Comparison of ENCODE assay signal across 1 cellular context in the genomic region with DNA sequence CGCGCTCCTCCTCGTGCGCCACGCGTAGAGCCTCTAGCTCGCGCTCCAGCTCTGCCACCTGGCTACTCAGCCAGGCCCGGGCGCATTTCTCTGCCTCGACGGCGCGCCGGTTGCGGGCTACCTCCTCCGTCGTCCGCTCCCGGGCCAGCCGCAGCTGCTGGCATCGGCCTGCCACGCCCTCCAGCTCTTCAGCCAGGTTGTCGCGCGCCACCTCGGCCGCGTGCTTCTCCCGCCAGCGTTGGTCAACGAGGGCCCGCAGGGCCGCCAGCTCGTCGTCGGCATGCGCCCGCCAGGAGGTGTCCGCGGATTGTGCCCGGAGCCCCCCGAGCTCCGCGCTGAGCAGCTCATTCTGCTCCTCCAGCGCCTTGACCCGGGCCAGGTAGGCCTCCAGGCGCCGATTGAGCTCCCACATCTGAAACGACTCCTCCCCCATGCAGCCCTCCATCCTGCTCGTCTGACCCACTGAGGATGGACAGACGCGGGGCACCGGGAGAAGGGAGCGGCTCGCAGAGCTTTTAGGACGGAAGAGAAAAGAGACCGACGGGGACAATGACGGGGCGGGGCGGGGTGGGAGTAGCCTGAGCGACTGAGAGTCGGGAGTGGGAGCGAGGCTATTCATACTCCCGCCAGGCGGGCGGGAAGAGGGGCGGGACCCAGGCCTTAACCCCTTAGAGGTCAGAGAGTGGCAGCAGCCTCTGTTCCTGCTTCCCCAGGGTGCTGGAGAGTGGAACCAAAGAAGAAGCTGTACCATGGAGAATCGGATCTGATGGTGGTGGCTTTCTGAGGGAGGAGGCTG.
A peak's percentile ranks its signal among the peaks of the same experiment; 100 is the strongest.
TF ChIP-seq lines count a peak whose summit lies in the region.

A gene with protein sequence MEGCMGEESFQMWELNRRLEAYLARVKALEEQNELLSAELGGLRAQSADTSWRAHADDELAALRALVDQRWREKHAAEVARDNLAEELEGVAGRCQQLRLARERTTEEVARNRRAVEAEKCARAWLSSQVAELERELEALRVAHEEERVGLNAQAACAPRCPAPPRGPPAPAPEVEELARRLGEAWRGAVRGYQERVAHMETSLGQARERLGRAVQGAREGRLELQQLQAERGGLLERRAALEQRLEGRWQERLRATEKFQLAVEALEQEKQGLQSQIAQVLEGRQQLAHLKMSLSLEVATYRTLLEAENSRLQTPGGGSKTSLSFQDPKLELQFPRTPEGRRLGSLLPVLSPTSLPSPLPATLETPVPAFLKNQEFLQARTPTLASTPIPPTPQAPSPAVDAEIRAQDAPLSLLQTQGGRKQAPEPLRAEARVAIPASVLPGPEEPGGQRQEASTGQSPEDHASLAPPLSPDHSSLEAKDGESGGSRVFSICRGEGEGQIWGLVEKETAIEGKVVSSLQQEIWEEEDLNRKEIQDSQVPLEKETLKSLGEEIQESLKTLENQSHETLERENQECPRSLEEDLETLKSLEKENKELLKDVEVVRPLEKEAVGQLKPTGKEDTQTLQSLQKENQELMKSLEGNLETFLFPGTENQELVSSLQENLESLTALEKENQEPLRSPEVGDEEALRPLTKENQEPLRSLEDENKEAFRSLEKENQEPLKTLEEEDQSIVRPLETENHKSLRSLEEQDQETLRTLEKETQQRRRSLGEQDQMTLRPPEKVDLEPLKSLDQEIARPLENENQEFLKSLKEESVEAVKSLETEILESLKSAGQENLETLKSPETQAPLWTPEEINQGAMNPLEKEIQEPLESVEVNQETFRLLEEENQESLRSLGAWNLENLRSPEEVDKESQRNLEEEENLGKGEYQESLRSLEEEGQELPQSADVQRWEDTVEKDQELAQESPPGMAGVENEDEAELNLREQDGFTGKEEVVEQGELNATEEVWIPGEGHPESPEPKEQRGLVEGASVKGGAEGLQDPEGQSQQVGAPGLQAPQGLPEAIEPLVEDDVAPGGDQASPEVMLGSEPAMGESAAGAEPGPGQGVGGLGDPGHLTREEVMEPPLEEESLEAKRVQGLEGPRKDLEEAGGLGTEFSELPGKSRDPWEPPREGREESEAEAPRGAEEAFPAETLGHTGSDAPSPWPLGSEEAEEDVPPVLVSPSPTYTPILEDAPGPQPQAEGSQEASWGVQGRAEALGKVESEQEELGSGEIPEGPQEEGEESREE (N-terminal part only) (minus strand): TSS at position 588 of the 796 bp plus-strand sequence. CDS start 143 bp downstream, at position 445.

TF ChIP-seq in K562, 482 proteins besides CTCF, POLR2A, EP300 and RAD21 (continued from another document):
- TF ChIP-seq, protein P1, sequence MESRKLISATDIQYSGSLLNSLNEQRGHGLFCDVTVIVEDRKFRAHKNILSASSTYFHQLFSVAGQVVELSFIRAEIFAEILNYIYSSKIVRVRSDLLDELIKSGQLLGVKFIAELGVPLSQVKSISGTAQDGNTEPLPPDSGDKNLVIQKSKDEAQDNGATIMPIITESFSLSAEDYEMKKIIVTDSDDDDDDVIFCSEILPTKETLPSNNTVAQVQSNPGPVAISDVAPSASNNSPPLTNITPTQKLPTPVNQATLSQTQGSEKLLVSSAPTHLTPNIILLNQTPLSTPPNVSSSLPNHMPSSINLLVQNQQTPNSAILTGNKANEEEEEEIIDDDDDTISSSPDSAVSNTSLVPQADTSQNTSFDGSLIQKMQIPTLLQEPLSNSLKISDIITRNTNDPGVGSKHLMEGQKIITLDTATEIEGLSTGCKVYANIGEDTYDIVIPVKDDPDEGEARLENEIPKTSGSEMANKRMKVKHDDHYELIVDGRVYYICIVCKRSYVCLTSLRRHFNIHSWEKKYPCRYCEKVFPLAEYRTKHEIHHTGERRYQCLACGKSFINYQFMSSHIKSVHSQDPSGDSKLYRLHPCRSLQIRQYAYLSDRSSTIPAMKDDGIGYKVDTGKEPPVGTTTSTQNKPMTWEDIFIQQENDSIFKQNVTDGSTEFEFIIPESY (CRISPR knock-in tag; IDR thresholded peaks at IDR 0.05) = peak; percentile 89
- TF ChIP-seq ETV1 (tag; conservative IDR thresholded peaks at IDR 0.05; ENCODE audit: low read depth) (peak; percentile 25; the same call in 1 of the 2 replicates), MCM3 (IDR thresholded peaks at IDR 0.05) (no peak), HNRNPL (IDR thresholded peaks at IDR 0.05; ENCODE audit: low read depth, low read length) (peak; percentile 6; the same call in 1 of the 2 replicates), SP1 (CRISPR knock-in tag; IDR thresholded peaks at IDR 0.05) (0 out of 2 replicates have a peak, but pooled peaks have one; percentile 12), SMC3 (conservative IDR thresholded peaks at IDR 0.05; ENCODE audit: insufficient read depth, low read depth, low read length) (no peak), ZFX (CRISPR knock-in tag; IDR thresholded peaks at IDR 0.05) (peak; percentile 48), DPF2 (IDR thresholded peaks at IDR 0.05) (0 out of 2 replicates have a peak, but pooled peaks have one; percentile 32), POLR2G (IDR thresholded peaks at IDR 0.05; ENCODE audit: low read depth, low read length) (peak; percentile 81), GTF2F1 (IDR thresholded peaks at IDR 0.05; ENCODE audit: low read depth, low read length) (no peak), ZFP36 (IDR thresholded peaks at IDR 0.05; ENCODE audit: low read depth, low read length, partially characterized antibody) (peak; percentile 96), TGIF2 (CRISPR knock-in tag; IDR thresholded peaks at IDR 0.05) (no peak), RCOR1 (IDR thresholded peaks at IDR 0.05; ENCODE audit: borderline replicate concordance in 1 of 2, low read depth in 2 of 2, low read length in 2 of 2) (peak in 1 of 2 experiments; percentile 3; a peak in 1 of 4 replicates), ZNF436 (CRISPR knock-in tag; IDR thresholded peaks at IDR 0.05) (peak; percentile 12; the same call in 1 of the 2 replicates), CBX3 (IDR thresholded peaks at IDR 0.05; ENCODE audit: borderline replicate concordance in 1 of 2, low read length in 2 of 2) (no peak), BCOR (IDR thresholded peaks at IDR 0.05) (0 out of 2 replicates have a peak, but pooled peaks have one; percentile 25), ZNF668 (CRISPR knock-in tag; IDR thresholded peaks at IDR 0.05) (no peak), ZNF77 (CRISPR knock-in tag; IDR thresholded peaks at IDR 0.05) (no peak), CXXC5 (CRISPR knock-in tag; IDR thresholded peaks at IDR 0.05) (0 out of 2 replicates have a peak, but pooled peaks have one; percentile 8), CCNT2 (IDR thresholded peaks at IDR 0.05; ENCODE audit: borderline replicate concordance, extremely low read depth, insufficient read length, low read depth, low read length) (no peak), PHF8 (IDR thresholded peaks at IDR 0.05; ENCODE audit: borderline replicate concordance, low read length) (peak; percentile 41; the same call in 1 of the 2 replicates)
- TF ChIP-seq, protein P2, sequence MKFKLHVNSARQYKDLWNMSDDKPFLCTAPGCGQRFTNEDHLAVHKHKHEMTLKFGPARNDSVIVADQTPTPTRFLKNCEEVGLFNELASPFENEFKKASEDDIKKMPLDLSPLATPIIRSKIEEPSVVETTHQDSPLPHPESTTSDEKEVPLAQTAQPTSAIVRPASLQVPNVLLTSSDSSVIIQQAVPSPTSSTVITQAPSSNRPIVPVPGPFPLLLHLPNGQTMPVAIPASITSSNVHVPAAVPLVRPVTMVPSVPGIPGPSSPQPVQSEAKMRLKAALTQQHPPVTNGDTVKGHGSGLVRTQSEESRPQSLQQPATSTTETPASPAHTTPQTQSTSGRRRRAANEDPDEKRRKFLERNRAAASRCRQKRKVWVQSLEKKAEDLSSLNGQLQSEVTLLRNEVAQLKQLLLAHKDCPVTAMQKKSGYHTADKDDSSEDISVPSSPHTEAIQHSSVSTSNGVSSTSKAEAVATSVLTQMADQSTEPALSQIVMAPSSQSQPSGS (CRISPR knock-in tag; IDR thresholded peaks at IDR 0.05) = no peak
- TF ChIP-seq, protein P3, sequence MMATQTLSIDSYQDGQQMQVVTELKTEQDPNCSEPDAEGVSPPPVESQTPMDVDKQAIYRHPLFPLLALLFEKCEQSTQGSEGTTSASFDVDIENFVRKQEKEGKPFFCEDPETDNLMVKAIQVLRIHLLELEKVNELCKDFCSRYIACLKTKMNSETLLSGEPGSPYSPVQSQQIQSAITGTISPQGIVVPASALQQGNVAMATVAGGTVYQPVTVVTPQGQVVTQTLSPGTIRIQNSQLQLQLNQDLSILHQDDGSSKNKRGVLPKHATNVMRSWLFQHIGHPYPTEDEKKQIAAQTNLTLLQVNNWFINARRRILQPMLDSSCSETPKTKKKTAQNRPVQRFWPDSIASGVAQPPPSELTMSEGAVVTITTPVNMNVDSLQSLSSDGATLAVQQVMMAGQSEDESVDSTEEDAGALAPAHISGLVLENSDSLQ (IDR thresholded peaks at IDR 0.05) = peak; percentile 55
- TF ChIP-seq, protein P4, sequence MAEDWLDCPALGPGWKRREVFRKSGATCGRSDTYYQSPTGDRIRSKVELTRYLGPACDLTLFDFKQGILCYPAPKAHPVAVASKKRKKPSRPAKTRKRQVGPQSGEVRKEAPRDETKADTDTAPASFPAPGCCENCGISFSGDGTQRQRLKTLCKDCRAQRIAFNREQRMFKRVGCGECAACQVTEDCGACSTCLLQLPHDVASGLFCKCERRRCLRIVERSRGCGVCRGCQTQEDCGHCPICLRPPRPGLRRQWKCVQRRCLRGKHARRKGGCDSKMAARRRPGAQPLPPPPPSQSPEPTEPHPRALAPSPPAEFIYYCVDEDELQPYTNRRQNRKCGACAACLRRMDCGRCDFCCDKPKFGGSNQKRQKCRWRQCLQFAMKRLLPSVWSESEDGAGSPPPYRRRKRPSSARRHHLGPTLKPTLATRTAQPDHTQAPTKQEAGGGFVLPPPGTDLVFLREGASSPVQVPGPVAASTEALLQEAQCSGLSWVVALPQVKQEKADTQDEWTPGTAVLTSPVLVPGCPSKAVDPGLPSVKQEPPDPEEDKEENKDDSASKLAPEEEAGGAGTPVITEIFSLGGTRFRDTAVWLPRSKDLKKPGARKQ (CRISPR knock-in tag; IDR thresholded peaks at IDR 0.05) = peak; percentile 74; the same call in 1 of the 2 replicates
- TF ChIP-seq, protein P5, sequence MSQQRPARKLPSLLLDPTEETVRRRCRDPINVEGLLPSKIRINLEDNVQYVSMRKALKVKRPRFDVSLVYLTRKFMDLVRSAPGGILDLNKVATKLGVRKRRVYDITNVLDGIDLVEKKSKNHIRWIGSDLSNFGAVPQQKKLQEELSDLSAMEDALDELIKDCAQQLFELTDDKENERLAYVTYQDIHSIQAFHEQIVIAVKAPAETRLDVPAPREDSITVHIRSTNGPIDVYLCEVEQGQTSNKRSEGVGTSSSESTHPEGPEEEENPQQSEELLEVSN (IDR thresholded peaks at IDR 0.05; ENCODE audit: borderline replicate concordance in 1 of 2, extremely low read depth in 1 of 2, insufficient read depth in 1 of 2, insufficient read length in 1 of 2, low read depth in 1 of 2, low read length in 1 of 2, poor library complexity in 1 of 2, severe bottlenecking in 1 of 2) = peak in 1 of 2 experiments; percentile 25
- TF ChIP-seq, protein P6, sequence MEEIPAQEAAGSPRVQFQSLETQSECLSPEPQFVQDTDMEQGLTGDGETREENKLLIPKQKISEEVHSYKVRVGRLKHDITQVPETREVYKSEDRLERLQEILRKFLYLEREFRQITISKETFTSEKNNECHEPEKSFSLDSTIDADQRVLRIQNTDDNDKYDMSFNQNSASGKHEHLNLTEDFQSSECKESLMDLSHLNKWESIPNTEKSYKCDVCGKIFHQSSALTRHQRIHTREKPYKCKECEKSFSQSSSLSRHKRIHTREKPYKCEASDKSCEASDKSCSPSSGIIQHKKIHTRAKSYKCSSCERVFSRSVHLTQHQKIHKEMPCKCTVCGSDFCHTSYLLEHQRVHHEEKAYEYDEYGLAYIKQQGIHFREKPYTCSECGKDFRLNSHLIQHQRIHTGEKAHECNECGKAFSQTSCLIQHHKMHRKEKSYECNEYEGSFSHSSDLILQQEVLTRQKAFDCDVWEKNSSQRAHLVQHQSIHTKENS (CRISPR knock-in tag; IDR thresholded peaks at IDR 0.05) = no peak
- TF ChIP-seq, protein P7, sequence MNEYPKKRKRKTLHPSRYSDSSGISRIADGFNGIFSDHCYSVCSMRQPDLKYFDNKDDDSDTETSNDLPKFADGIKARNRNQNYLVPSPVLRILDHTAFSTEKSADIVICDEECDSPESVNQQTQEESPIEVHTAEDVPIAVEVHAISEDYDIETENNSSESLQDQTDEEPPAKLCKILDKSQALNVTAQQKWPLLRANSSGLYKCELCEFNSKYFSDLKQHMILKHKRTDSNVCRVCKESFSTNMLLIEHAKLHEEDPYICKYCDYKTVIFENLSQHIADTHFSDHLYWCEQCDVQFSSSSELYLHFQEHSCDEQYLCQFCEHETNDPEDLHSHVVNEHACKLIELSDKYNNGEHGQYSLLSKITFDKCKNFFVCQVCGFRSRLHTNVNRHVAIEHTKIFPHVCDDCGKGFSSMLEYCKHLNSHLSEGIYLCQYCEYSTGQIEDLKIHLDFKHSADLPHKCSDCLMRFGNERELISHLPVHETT (CRISPR knock-in tag; conservative IDR thresholded peaks at IDR 0.05 in 1 of 2, IDR thresholded peaks at IDR 0.05 in 1 of 2) = no peak
